ENCODE assay signal across 8 cellular contexts in the genomic region with DNA sequence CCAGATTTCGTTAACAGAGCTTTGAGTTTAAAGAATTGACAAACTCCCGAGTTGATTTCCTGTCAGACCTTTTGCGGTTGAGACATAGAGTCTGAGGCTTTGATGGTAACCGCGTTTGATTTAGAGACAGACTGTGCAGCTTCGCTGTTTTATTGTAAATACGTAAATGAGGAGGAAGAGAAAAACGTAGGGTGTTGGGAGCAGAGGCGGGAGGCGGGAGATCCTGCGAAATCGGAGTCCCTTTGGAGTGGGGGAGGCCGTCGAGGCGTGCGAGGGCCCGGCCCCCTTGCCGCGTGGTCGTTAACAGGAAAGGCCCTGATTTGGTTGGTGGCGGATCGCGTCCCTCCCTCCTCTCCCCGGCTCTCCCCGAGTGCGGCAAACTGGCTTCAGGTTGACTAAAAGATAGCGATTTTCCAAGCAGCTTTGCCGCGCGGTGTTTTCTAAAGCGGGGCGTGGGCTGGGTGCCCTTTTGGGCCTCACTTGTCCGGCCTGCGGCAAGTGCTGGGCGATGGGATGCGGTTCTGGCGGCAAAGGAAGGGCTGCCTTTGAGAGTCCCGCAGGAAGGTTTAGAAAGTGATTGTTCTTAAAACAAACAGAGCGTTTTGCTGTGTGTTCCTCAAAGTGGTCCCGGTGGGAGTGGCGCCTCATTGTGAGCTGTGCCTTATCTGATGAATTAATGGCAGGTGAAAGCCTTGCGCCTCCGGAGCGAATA. TPM values are rescaled to one million over a fixed set of nuclear protein-coding genes. Genes with fewer than 3 reads are reported as not detected.
DNase-seq lines count a peak whose midpoint lies in the region; ATAC-seq, FAIRE-seq and TF ChIP-seq lines count a peak whose summit lies in the region.

No MANE protein-coding gene starts in this region.

- no peaks in the 10 kb centered on the region for H3K9me3 Mint-ChIP-seq in brain

- H3K9me3 ChIP-seq in small intestine (ENCODE audit: control insufficient read depth, low read depth) = no peaks in the 10 kb centered on the region

- FAIRE-seq in islet of Langerhans (lab: Jason Lieb, UNC) (peak; percentile 79), small intestine (lab: Jason Lieb, UNC) (no peak)

- H3K27me3 Mint-ChIP-seq in brain = peaks cover 7% of the 10 kb centered on the region

- H3K4me1 Mint-ChIP-seq in brain = peaks cover 54% of the 10 kb centered on the region

- peak; percentile 3 for ATAC-seq in HG03457 (IDR thresholded peaks at IDR 0.05; ENCODE audit: unreplicated experiment)
- no peak for ATAC-seq in HG03095 (IDR thresholded peaks at IDR 0.05; ENCODE audit: unreplicated experiment)

- 0 to 40% (median 11%) methylated on average over 39 to 44 of the region's 44 CpGs for WGBS in small intestine, 3 donors

- POLR2A ChIA-PET in AG04449 (lab: Yijun Ruan, JAX) = no interaction called here

- H3K27ac ChIP-seq in small intestine (ENCODE audit: low read depth in 1 of 2, low read length in 1 of 2) = peak overlapping the region; percentile 42 to 97

- H3K36me3 Mint-ChIP-seq in brain = no peaks in the 10 kb centered on the region

- peak overlapping the region; percentile 21 to 92 (median 88) for H3K27ac Mint-ChIP-seq in brain

- no peaks in the 10 kb centered on the region for H3K4me1 ChIP-seq in small intestine (ENCODE audit: control insufficient read depth in 2 of 2, insufficient read depth in 1 of 2, low read depth in 1 of 2, low read length in 1 of 2)

- TF ChIP-seq CTCF in AG04449 (IDR thresholded peaks at IDR 0.05; ENCODE audit: insufficient read depth, low read length, missing control alignments) = no peak
- no peak for TF ChIP-seq CTCF in brain (conservative IDR thresholded peaks at IDR 0.05)

- H3K4me3 ChIP-seq in AG04449 (ENCODE audit: low read depth, low read length) (peak overlapping the region; percentile 75), small intestine (ENCODE audit: low read depth in 1 of 2, low read length in 2 of 2) (peak overlapping the region; percentile 37 to 46)

- DNase-seq in AG04449 (ENCODE audit: low read depth, low spot score) (no peak), T follicular helper cell (ENCODE audit: low read depth) (peak; percentile 46), small intestine (peak; percentile 27), KG1 (lab: John Stamatoyannopoulos, UW) (no peak)

- H3K4me3 Mint-ChIP-seq in brain = peak overlapping the region; percentile 86 to 95 (median 93)

- CTCF ChIA-PET in AG04449 (lab: Yijun Ruan, JAX) = no interaction called here

- H3K27me3 ChIP-seq in small intestine (ENCODE audit: control insufficient read depth in 2 of 2, insufficient read depth in 2 of 2, low read length in 2 of 2) = no peaks in the 10 kb centered on the region

- H3K36me3 ChIP-seq in small intestine (ENCODE audit: control insufficient read depth in 2 of 2, insufficient read depth in 2 of 2, low read length in 2 of 2) = no peaks in the 10 kb centered on the region

RNA-seq across cellular contexts. Expression of a gene that starts 0.9 kb away (rescaled TPM):
- polyA plus RNA-seq in brain (ENCODE audit: insufficient read depth, low read depth, low replicate concordance) (1.7 TPM), small intestine (10 to 100 TPM in 2 of 3 donors, 1 to 10 TPM in 1; 8.1 to 14.1 (median 12.1) TPM)

Comparison
In these comparisons a context has a peak if more than half of its experiments do, and no peak if none do; other contexts are left out.
1. DNase-seq: peak in T follicular helper cell (single experiment) and small intestine (single experiment); none in AG04449 (single experiment) and KG1 (single experiment).